17 cellular contexts compared by ENCODE assay signal in the genomic region with DNA sequence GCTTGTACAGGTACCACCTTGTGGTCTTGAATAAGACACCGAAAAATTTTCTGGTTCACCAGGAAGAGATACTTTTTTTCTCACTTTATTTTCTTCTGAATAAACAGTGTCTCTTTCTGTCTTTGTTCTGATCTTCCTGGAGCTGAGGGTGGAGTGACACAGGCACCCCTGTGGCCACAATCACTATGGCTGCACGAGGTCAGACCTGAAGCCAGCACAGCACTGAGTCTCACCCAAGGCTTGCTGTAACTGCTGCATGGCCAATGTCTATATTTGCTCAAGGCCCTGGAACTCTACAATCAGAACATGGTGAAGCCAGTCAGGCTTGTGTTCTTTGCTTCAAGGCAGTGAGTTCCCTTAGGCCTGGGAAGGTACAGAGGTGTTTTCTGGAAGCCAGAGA.
DNase-seq lines count a peak whose midpoint lies in the region; ATAC-seq and TF ChIP-seq lines count a peak whose summit lies in the region.
"Had no signal": no experiment of that assay in that cellular context is flagged by ENCODE, and none has a peak within 500 bp of the region (broad histone marks: within the 10 kb centered on the region; RNA-seq: fewer than 3 reads in every experiment).

No MANE protein-coding gene starts in this region.

- H3K36me3 Mint-ChIP-seq in activated CD4-positive, alpha-beta memory T cell treated with anti-CD3 and anti-CD28 coated beads for 36 hours, result peaks cover 7% of the 10 kb centered on the region
- peaks cover 36% of the 10 kb centered on the region for H3K36me3 Mint-ChIP-seq in activated CD4-positive, alpha-beta memory T cell treated with anti-CD3 and anti-CD28 coated beads, Interleukin-2, amount 10 ng/mL, durations not matched to agents 7 days and 5 days (ENCODE audit: low read depth)
- peaks cover 25 to 26% of the 10 kb centered on the region in 2 donors for H3K36me3 Mint-ChIP-seq in CD4-positive, alpha-beta memory T cell
- H3K36me3 Mint-ChIP-seq in activated naive CD8-positive, alpha-beta T cell, result peaks cover 12% of the 10 kb centered on the region
- H3K36me3 Mint-ChIP-seq in natural killer cell, result no peaks in the 10 kb centered on the region

- H3K36me3 ChIP-seq in CD4-positive, alpha-beta memory T cell (ENCODE audit: insufficient read depth, low read length), result peaks cover 4% of the 10 kb centered on the region

- DNase-seq in activated CD4-positive, alpha-beta memory T cell treated with anti-CD3 and anti-CD28 coated beads for 36 hours, result peak; percentile 24
- DNase-seq in activated CD4-positive, alpha-beta memory T cell treated with anti-CD3 and anti-CD28 coated beads, Interleukin-2, amount 10 ng/mL, durations not matched to agents 7 days and 5 days, result no peak
- no peak for DNase-seq in CD4-positive, alpha-beta memory T cell
- DNase-seq in natural killer cell, result no peak
- no peak for DNase-seq in HuH-7 (ENCODE audit: low spot score)
- DNase-seq: C1 segment of cervical spinal cord, Calu3, IMR-90, Kasumi-1, NCI-H1105 treated with DMSO at 0.1 percent for 48 hours, NCI-H187, NCI-H2171 treated with DMSO at 0.1 percent for 48 hours, NCI-H510A, NCI-H82 had no signal

- POLR2A ChIA-PET in activated CD4-positive, alpha-beta memory T cell treated with anti-CD3 and anti-CD28 coated beads for 36 hours (lab: Charles Lee), result no interaction called here
- POLR2A ChIA-PET in activated CD4-positive, alpha-beta memory T cell treated with anti-CD3 and anti-CD28 coated beads, Interleukin-2, amount 10 ng/mL, durations not matched to agents 7 days and 5 days (lab: Charles Lee), result no interaction called here
- POLR2A ChIA-PET in CD4-positive, alpha-beta memory T cell (lab: Charles Lee; ENCODE audit: partially characterized antibody), result no interaction called here

- CTCF ChIA-PET in activated CD4-positive, alpha-beta memory T cell treated with anti-CD3 and anti-CD28 coated beads for 36 hours (lab: Charles Lee), result no interaction called here
- CTCF ChIA-PET in activated CD4-positive, alpha-beta memory T cell treated with anti-CD3 and anti-CD28 coated beads, Interleukin-2, amount 10 ng/mL, durations not matched to agents 7 days and 5 days (lab: Charles Lee), result no interaction called here
- CTCF ChIA-PET in CD4-positive, alpha-beta memory T cell (lab: Charles Lee; ENCODE audit: partially characterized antibody), result no interaction called here

- H3K4me1 ChIP-seq in CD4-positive, alpha-beta memory T cell (ENCODE audit: insufficient read depth, low read length), result peaks cover 38% of the 10 kb centered on the region

- H3K9me3 ChIP-seq in CD4-positive, alpha-beta memory T cell (ENCODE audit: control insufficient read depth in 1 of 2, low read length in 2 of 2), result no peaks in the 10 kb centered on the region

- H3K27ac ChIP-seq in CD4-positive, alpha-beta memory T cell (ENCODE audit: low read depth, low read length), result no peak overlapping the region

- no peak overlapping the region for H3K4me3 ChIP-seq in CD4-positive, alpha-beta memory T cell (ENCODE audit: low read length in 2 of 2)

- no peaks in the 10 kb centered on the region for H3K27me3 ChIP-seq in CD4-positive, alpha-beta memory T cell (ENCODE audit: insufficient read depth, low read length)

- no peaks in the 10 kb centered on the region for H3K9me3 Mint-ChIP-seq in activated CD4-positive, alpha-beta memory T cell treated with anti-CD3 and anti-CD28 coated beads for 36 hours
- H3K9me3 Mint-ChIP-seq in activated CD4-positive, alpha-beta memory T cell treated with anti-CD3 and anti-CD28 coated beads, Interleukin-2, amount 10 ng/mL, durations not matched to agents 7 days and 5 days, result peaks cover 2% of the 10 kb centered on the region
- no peaks in the 10 kb centered on the region for H3K9me3 Mint-ChIP-seq in CD4-positive, alpha-beta memory T cell
- no peaks in the 10 kb centered on the region for H3K9me3 Mint-ChIP-seq in activated naive CD8-positive, alpha-beta T cell (ENCODE audit: low read depth)
- H3K9me3 Mint-ChIP-seq in natural killer cell, result no peaks in the 10 kb centered on the region

- peak overlapping the region; percentile 80 for H3K27ac Mint-ChIP-seq in activated CD4-positive, alpha-beta memory T cell treated with anti-CD3 and anti-CD28 coated beads for 36 hours
- H3K27ac Mint-ChIP-seq in activated CD4-positive, alpha-beta memory T cell treated with anti-CD3 and anti-CD28 coated beads, Interleukin-2, amount 10 ng/mL, durations not matched to agents 7 days and 5 days, result no peak overlapping the region
- peak overlapping the region in 6 of 7 donors; percentile 11 to 91 (median 62) for H3K27ac Mint-ChIP-seq in CD4-positive, alpha-beta memory T cell
- peak overlapping the region; percentile 83 for H3K27ac Mint-ChIP-seq in activated naive CD8-positive, alpha-beta T cell
- peak overlapping the region; percentile 73 to 78 for H3K27ac Mint-ChIP-seq in natural killer cell

- no peak for TF ChIP-seq CTCF in natural killer cell (IDR thresholded peaks at IDR 0.05)

- H3K4me1 Mint-ChIP-seq in activated CD4-positive, alpha-beta memory T cell treated with anti-CD3 and anti-CD28 coated beads for 36 hours (ENCODE audit: low read depth), result peaks cover 61% of the 10 kb centered on the region
- peaks cover 6% of the 10 kb centered on the region for H3K4me1 Mint-ChIP-seq in activated CD4-positive, alpha-beta memory T cell treated with anti-CD3 and anti-CD28 coated beads, Interleukin-2, amount 10 ng/mL, durations not matched to agents 7 days and 5 days
- peaks cover 16 to 69% (median 29%) of the 10 kb centered on the region in 4 donors for H3K4me1 Mint-ChIP-seq in CD4-positive, alpha-beta memory T cell
- H3K4me1 Mint-ChIP-seq in activated naive CD8-positive, alpha-beta T cell (ENCODE audit: low read depth), result peaks cover 57% of the 10 kb centered on the region
- peaks cover 23 to 36% of the 10 kb centered on the region in 2 donors for H3K4me1 Mint-ChIP-seq in natural killer cell

- intact Hi-C loops in activated CD4-positive, alpha-beta memory T cell treated with anti-CD3 and anti-CD28 coated beads for 36 hours (cut with micrococcal nuclease), result no loop called here
- intact Hi-C loops in CD4-positive, alpha-beta memory T cell (cut with micrococcal nuclease), result loop anchor here (1.0 kb wide), 1 partner anchor 10 kb away; no protein-coding TSS in a partner anchor
- intact Hi-C loops in natural killer cell (cut with micrococcal nuclease), result no loop called here

- no peaks in the 10 kb centered on the region for H3K27me3 Mint-ChIP-seq in activated CD4-positive, alpha-beta memory T cell treated with anti-CD3 and anti-CD28 coated beads for 36 hours
- no peaks in the 10 kb centered on the region for H3K27me3 Mint-ChIP-seq in activated CD4-positive, alpha-beta memory T cell treated with anti-CD3 and anti-CD28 coated beads, Interleukin-2, amount 10 ng/mL, durations not matched to agents 7 days and 5 days
- H3K27me3 Mint-ChIP-seq in CD4-positive, alpha-beta memory T cell, result no peaks in the 10 kb centered on the region
- no peaks in the 10 kb centered on the region for H3K27me3 Mint-ChIP-seq in activated naive CD8-positive, alpha-beta T cell
- peaks cover 0 to 21% of the 10 kb centered on the region in 2 donors for H3K27me3 Mint-ChIP-seq in natural killer cell (ENCODE audit: low read depth in 2 of 2)

- no peak overlapping the region for H3K4me3 Mint-ChIP-seq in activated CD4-positive, alpha-beta memory T cell treated with anti-CD3 and anti-CD28 coated beads for 36 hours
- no peak overlapping the region for H3K4me3 Mint-ChIP-seq in activated CD4-positive, alpha-beta memory T cell treated with anti-CD3 and anti-CD28 coated beads, Interleukin-2, amount 10 ng/mL, durations not matched to agents 7 days and 5 days
- H3K4me3 Mint-ChIP-seq in CD4-positive, alpha-beta memory T cell, result peak overlapping the region in 4 of 8 donors; percentile 6 to 62 (median 49)
- H3K4me3 Mint-ChIP-seq in activated naive CD8-positive, alpha-beta T cell, result peak overlapping the region; percentile 10
- no peak overlapping the region for H3K4me3 Mint-ChIP-seq in natural killer cell

- ATAC-seq in natural killer cell (peak in 2 of 3 donors; percentile 55 to 63), GM21526 (IDR thresholded peaks at IDR 0.05; ENCODE audit: low FRiP score, unreplicated experiment) (no peak), GM18498 (IDR thresholded peaks at IDR 0.05; ENCODE audit: unreplicated experiment) (no peak)

Comparison
In these comparisons a context has a peak if more than half of its experiments do, and no peak if none do; other contexts are left out.
1. ATAC-seq: peak in natural killer cell (2 of 3); none in GM21526 (single experiment) and GM18498 (single experiment).